8 cellular contexts compared by ENCODE assay signal in genomic region chr13:27830010-27830409, GRCh38. TPM values are rescaled to one million over a fixed set of nuclear protein-coding genes. Genes with fewer than 3 reads are reported as not detected.
DNase-seq lines count a peak whose midpoint lies in the region; ATAC-seq, FAIRE-seq and TF ChIP-seq lines count a peak whose summit lies in the region.

No MANE protein-coding gene starts in this region.

- in situ Hi-C loops in mammary epithelial cell (cut with MboI; ENCODE audit: low sequenced_read_pairs in 2 of 2), result loop anchor here (5.0 to 25.0 kb wide), 2 partner anchors 157 kb away; partner anchors contain the start of gene URAD (in 2 of the 2)

- H3K27me3 Mint-ChIP-seq in WTC11 (ENCODE audit: low read depth), result peaks cover 96% of the 10 kb centered on the region

- ATAC-seq in WTC11 (peak; percentile 82), left lung (peak; percentile 88), HG02588 (IDR thresholded peaks at IDR 0.05; ENCODE audit: unreplicated experiment) (no peak)

- CTCF ChIA-PET in WTC11 (lab: Charles Lee), result interaction anchor here (0.6 to 12.1 kb wide), 31 partner anchors 8 to 468 kb away, joined by 3 to 211 read pairs (median 4); partner anchors contain the start of genes CDX2, PDX1 and URAD
- CTCF ChIA-PET in mammary epithelial cell (lab: Charles Lee; ENCODE audit: low non-redundant PET), result interaction anchor here (0.6 to 1.1 kb wide), 3 partner anchors 40 to 414 kb away, joined by 3 to 7 read pairs (median 3); no protein-coding TSS in a partner anchor

- H3K4me1 ChIP-seq in mammary epithelial cell (ENCODE audit: insufficient read depth, low read length), result peaks cover 11% of the 10 kb centered on the region
- peaks cover 0 to 12% of the 10 kb centered on the region in 2 donors for H3K4me1 ChIP-seq in left lung

- no peak overlapping the region for H3K27ac Mint-ChIP-seq in WTC11

- H4K20me1 ChIP-seq in mammary epithelial cell (ENCODE audit: insufficient read depth, low read length), result no peaks in the 10 kb centered on the region

- intact Hi-C loops in mammary epithelial cell (cut with micrococcal nuclease) (loop anchor here (1.0 kb wide), 2 partner anchors 123 to 154 kb away; no protein-coding TSS in a partner anchor), left lung (cut with DNase I) (loop anchor here in 1 of 2 donors (10.0 kb wide), 1 partner anchor 155 kb away; the partner anchor contains the start of gene URAD)

- no peaks in the 10 kb centered on the region for H3K79me2 ChIP-seq in mammary epithelial cell (ENCODE audit: insufficient read depth, low read length)

- H3K36me3 Mint-ChIP-seq in WTC11, result no peaks in the 10 kb centered on the region

- TF ChIP-seq CTCF in 22Rv1 (IDR thresholded peaks at IDR 0.05), result peak; percentile 98
- peak; percentile 92 for TF ChIP-seq CTCF in WTC11 (IDR thresholded peaks at IDR 0.05)
- peak; percentile 67 to 94 for TF ChIP-seq CTCF in mammary epithelial cell (conservative IDR thresholded peaks at IDR 0.05 in 1 of 2, IDR thresholded peaks at IDR 0.05 in 1 of 2; ENCODE audit: extremely low read depth in 1 of 2, insufficient read depth in 1 of 2, low read depth in 1 of 2, low read length in 2 of 2)
- TF ChIP-seq CTCF in left lung (IDR thresholded peaks at IDR 0.05), result peak; percentile 80 to 93

- H3K4me3 ChIP-seq in mammary epithelial cell (replicated peaks in 1 of 3; ENCODE audit: insufficient read depth in 1 of 3, low read depth in 2 of 3, low read length in 3 of 3) (no peak overlapping the region), left lung (no peak overlapping the region)

- H2AFZ ChIP-seq in mammary epithelial cell (ENCODE audit: low read depth, low read length), result no peak overlapping the region

- dilution Hi-C loops in mammary epithelial cell (cut with HindIII; ENCODE audit: low sequenced_read_pairs), result loop anchor here (25.0 kb wide), 1 partner anchor 132 kb away; the partner anchor contains the start of gene CDX2

- H3K4me1 Mint-ChIP-seq in WTC11, result no peaks in the 10 kb centered on the region

- H3K9me3 Mint-ChIP-seq in WTC11, result no peaks in the 10 kb centered on the region

- H3K9ac ChIP-seq in mammary epithelial cell (ENCODE audit: insufficient read depth, low read length), result no peak overlapping the region

- no peaks in the 10 kb centered on the region for H3K36me3 ChIP-seq in mammary epithelial cell (ENCODE audit: insufficient read depth, low read length)
- no peaks in the 10 kb centered on the region for H3K36me3 ChIP-seq in left lung

- peak overlapping the region; percentile 68 for H3K4me2 ChIP-seq in mammary epithelial cell (ENCODE audit: insufficient read depth, low read depth, low read length)

- POLR2A ChIA-PET in WTC11 (lab: Charles Lee), result no interaction called here

- H3K9me3 ChIP-seq in mammary epithelial cell (replicated peaks; ENCODE audit: insufficient read depth, low read length) (no peaks in the 10 kb centered on the region), left lung (no peaks in the 10 kb centered on the region)

- DNase-seq in GM18507 (ENCODE audit: extremely low spot score, insufficient read length, low read depth) (peak; percentile 50), Kasumi-1 (lab: John Stamatoyannopoulos, UW) (peak; percentile 0 to 2), WTC11 (ENCODE audit: low spot score) (peak; percentile 82), mammary epithelial cell (no peak), left lung (peak; percentile 43 to 93)
- DNase-seq in stimulated activated CD4-positive, alpha-beta T cell treated with anti-CD3 and anti-CD28 coated beads, TNF-alpha, amount 100 ng/mL, for 4 hours (ENCODE audit: low read depth in 3 of 3), result peak; percentile 21 to 50 (median 32)

- no peak overlapping the region for H3K27ac ChIP-seq in 22Rv1
- no peak overlapping the region for H3K27ac ChIP-seq in mammary epithelial cell (ENCODE audit: insufficient read depth, low read depth, low read length)
- H3K27ac ChIP-seq in left lung, result no peak overlapping the region

- peaks cover 2% of the 10 kb centered on the region for H3K27me3 ChIP-seq in mammary epithelial cell (ENCODE audit: insufficient read depth, low read length)
- peaks cover 17 to 100% of the 10 kb centered on the region in 2 donors for H3K27me3 ChIP-seq in left lung

- 2% methylated on average over 18 of the region's 25 CpGs for WGBS in mammary epithelial cell (ENCODE audit: low coverage, missing lambda C conversion rate)

- no peak overlapping the region for H3K4me3 Mint-ChIP-seq in WTC11

- BruUV-seq in mammary epithelial cell (replicated peaks; lab: Mats Ljungman, UMichigan), result no TSS peak

- FAIRE-seq in GM18507 (lab: Jason Lieb, UNC), result peak; percentile 63

TF ChIP-seq in WTC11, 78 proteins besides CTCF, POLR2A, EP300 and RAD21:
- TF ChIP-seq, protein P1, sequence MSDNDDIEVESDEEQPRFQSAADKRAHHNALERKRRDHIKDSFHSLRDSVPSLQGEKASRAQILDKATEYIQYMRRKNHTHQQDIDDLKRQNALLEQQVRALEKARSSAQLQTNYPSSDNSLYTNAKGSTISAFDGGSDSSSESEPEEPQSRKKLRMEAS (CRISPR knock-in tag; IDR thresholded peaks at IDR 0.05), result peak; percentile 52; the same call in 1 of the 2 replicates
- TF ChIP-seq ARID4B (CRISPR knock-in tag; IDR thresholded peaks at IDR 0.05; ENCODE audit: borderline replicate concordance) (peak; percentile 48; the same call in 1 of the 2 replicates), SP1 (CRISPR knock-in tag; conservative IDR thresholded peaks at IDR 0.05) (no peak), HMGXB4 (CRISPR knock-in tag; IDR thresholded peaks at IDR 0.05) (peak; percentile 60; the same call in 1 of the 2 replicates), CREB1 (CRISPR knock-in tag; IDR thresholded peaks at IDR 0.05) (no peak), SMAD4 (CRISPR knock-in tag; IDR thresholded peaks at IDR 0.05) (peak; percentile 63; the same call in 1 of the 2 replicates), ZBTB43 (CRISPR knock-in tag; IDR thresholded peaks at IDR 0.05) (peak; percentile 23; the same call in 1 of the 2 replicates)

RNA-seq across cellular contexts. Expression of gene GSX1, which starts 37.7 kb away (rescaled TPM):
- total RNA-seq in WTC11 (2021), result not detected in 3 replicates
- total RNA-seq in mammary epithelial cell, result not detected
- not detected for polyA plus RNA-seq in mammary epithelial cell
- not detected for polyA minus RNA-seq in mammary epithelial cell
- total RNA-seq in left lung, result not detected
